Comparison of ENCODE assay signal across 1 cellular context in genomic region chr1:185837711-185838110, GRCh38.
TF ChIP-seq lines count a peak whose summit lies in the region.

No MANE protein-coding gene starts in this region.

TF ChIP-seq in SK-N-SH, 30 proteins besides CTCF, POLR2A, EP300 and RAD21 (continued from another document):
- TF ChIP-seq SMC3 (IDR thresholded peaks at IDR 0.05; ENCODE audit: low read depth, low read length) (no peak), FOXM1 (IDR thresholded peaks at IDR 0.05; ENCODE audit: low read depth) (no peak), EZH2phosphoT487 (IDR thresholded peaks at IDR 0.05; ENCODE audit: borderline replicate concordance, low read depth) (no peak), PBX3 (IDR thresholded peaks at IDR 0.05) (no peak), RCOR1 (IDR thresholded peaks at IDR 0.05; ENCODE audit: low read length) (no peak), GABPA (IDR thresholded peaks at IDR 0.05; ENCODE audit: low read depth) (no peak), FOXJ3 (CRISPR knock-in tag; IDR thresholded peaks at IDR 0.05) (no peak)
- TF ChIP-seq, protein P1, sequence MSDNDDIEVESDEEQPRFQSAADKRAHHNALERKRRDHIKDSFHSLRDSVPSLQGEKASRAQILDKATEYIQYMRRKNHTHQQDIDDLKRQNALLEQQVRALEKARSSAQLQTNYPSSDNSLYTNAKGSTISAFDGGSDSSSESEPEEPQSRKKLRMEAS (IDR thresholded peaks at IDR 0.05; ENCODE audit: low read depth): no peak
